In genomic region chr2:74119324-74119723, GRCh38 we compare ENCODE assay signal across 9 cellular contexts. TPM values are rescaled to one million over a fixed set of nuclear protein-coding genes. Genes with fewer than 3 reads are reported as not detected.
A peak's percentile ranks its signal among the peaks of the same experiment; 100 is the strongest.
DNase-seq lines count a peak whose midpoint lies in the region; ATAC-seq and TF ChIP-seq lines count a peak whose summit lies in the region.
"Had no signal": no experiment of that assay in that cellular context is flagged by ENCODE, and none has a peak within 500 bp of the region (broad histone marks: within the 10 kb centered on the region; RNA-seq: fewer than 3 reads in every experiment).

No MANE protein-coding gene starts in this region.

- peak overlapping the region; percentile 90 for H3K4me3 ChIP-seq in ACC112 (ENCODE audit: low read depth, low read length)
- H3K4me3 ChIP-seq in Panc1 (ENCODE audit: low read depth in 2 of 2, low read length in 2 of 2), result peak overlapping the region; percentile 63 to 71; a peak in 3 of 4 replicates
- no peak overlapping the region for H3K4me3 ChIP-seq in fibroblast of lung (replicated peaks in 1 of 4; ENCODE audit: control extremely low read depth in 1 of 4, insufficient read depth in 1 of 4, low read depth in 3 of 4, low read length in 4 of 4)

- DNase-seq in GM10248 (ENCODE audit: extremely low spot score), result no peak
- no peak for DNase-seq in Panc1 (ENCODE audit: low read depth, low spot score)
- peak; percentile 13 to 25 for DNase-seq in fibroblast of lung (ENCODE audit: low read depth in 2 of 2)
- no peak for DNase-seq in hypothalamus (lab: John Stamatoyannopoulos, UW)
- no peak for DNase-seq in C1 segment of cervical spinal cord (lab: John Stamatoyannopoulos, UW)
- DNase-seq in KBM-7, result no peak

- H3K27ac ChIP-seq in ACC112 (ENCODE audit: low read depth, low read length) (no peak overlapping the region), Panc1 (ENCODE audit: low read length) (peak overlapping the region; percentile 80; the same call in 1 of the 2 replicates), fibroblast of lung (ENCODE audit: insufficient read depth, low read length) (no peak overlapping the region)

- H3K9ac ChIP-seq in fibroblast of lung (ENCODE audit: insufficient read depth, low read length), result no peak overlapping the region

- H3K27me3 ChIP-seq in ACC112 (ENCODE audit: insufficient read depth, low read length), result no peaks in the 10 kb centered on the region
- no peaks in the 10 kb centered on the region for H3K27me3 ChIP-seq in Panc1 (ENCODE audit: control insufficient read depth, insufficient read depth, low read length)
- no peaks in the 10 kb centered on the region for H3K27me3 ChIP-seq in fibroblast of lung (ENCODE audit: control insufficient read depth, insufficient read depth, low read length)
- H3K27me3 ChIP-seq: ovary had no signal

- POLR2A ChIA-PET in GM10248 (lab: Yijun Ruan, JAX) (no interaction called here), Panc1 (lab: Charles Lee) (interaction anchor here (0.5 kb wide), 1 partner anchor 24 kb away, joined by 4 read pairs; no protein-coding TSS in a partner anchor)

- H3K4me1 ChIP-seq in ACC112 (ENCODE audit: control insufficient read depth, insufficient read depth, low read length, unreplicated experiment) (no peaks in the 10 kb centered on the region), Panc1 (ENCODE audit: control insufficient read depth, insufficient read depth, low read length) (no peaks in the 10 kb centered on the region; the same call in 1 of the 2 replicates), fibroblast of lung (ENCODE audit: control insufficient read depth, extremely low read depth, insufficient read depth, low read length) (no peaks in the 10 kb centered on the region)

- CTCF ChIA-PET in GM10248 (lab: Yijun Ruan, JAX) (interaction anchor here (1.1 to 1.5 kb wide), 3 partner anchors 10 to 216 kb away, joined by 3 to 4 read pairs (median 3); no protein-coding TSS in a partner anchor), Panc1 (lab: Charles Lee) (no interaction called here)

- H2AFZ ChIP-seq in ACC112 (ENCODE audit: low read length, unreplicated experiment) (peak overlapping the region; percentile 90), fibroblast of lung (ENCODE audit: low read length) (no peak overlapping the region)

- no peak overlapping the region for H3K4me2 ChIP-seq in fibroblast of lung (ENCODE audit: extremely low read depth, insufficient read depth, low read length)

- peaks cover 7% of the 10 kb centered on the region; the same call in 1 of the 2 replicates for H3K9me3 ChIP-seq in Panc1 (ENCODE audit: control insufficient read depth, insufficient read depth, low read depth, low read length)
- H3K9me3 ChIP-seq in fibroblast of lung (ENCODE audit: control insufficient read depth, insufficient read depth, low read depth, low read length), result no peaks in the 10 kb centered on the region
- H3K9me3 ChIP-seq: ovary had no signal

- no TSS peak for BruUV-seq in Panc1 (replicated peaks; lab: Mats Ljungman, UMichigan)

- peak; percentile 28 for TF ChIP-seq CTCF in GM10248 (IDR thresholded peaks at IDR 0.05; ENCODE audit: control extremely low read depth, extremely low read depth, low read depth, missing control alignments)
- TF ChIP-seq CTCF in Panc1 (IDR thresholded peaks at IDR 0.05), result no peak
- peak in 1 of 2 donors; percentile 9 for TF ChIP-seq CTCF in fibroblast of lung (conservative IDR thresholded peaks at IDR 0.05 in 1 of 2, IDR thresholded peaks at IDR 0.05 in 1 of 2; ENCODE audit: low read depth in 1 of 2, low read length in 2 of 2)

- ATAC-seq in Panc1 (no peak), HG03159 (IDR thresholded peaks at IDR 0.05; ENCODE audit: unreplicated experiment) (no peak)

- in situ Hi-C loops in Panc1 (cut with HindIII; ENCODE audit: low pct_unique_long_range_greater_than_20kb, low sequenced_read_pairs), result no loop called here
- in situ Hi-C loops in KBM-7 (cut with MboI; ENCODE audit: low pct_unique_long_range_greater_than_20kb, low sequenced_read_pairs), result no loop called here

- H3K79me2 ChIP-seq in ACC112 (ENCODE audit: control insufficient read depth, insufficient read depth, low read length, unreplicated experiment) (no peaks in the 10 kb centered on the region), fibroblast of lung (ENCODE audit: control insufficient read depth, insufficient read depth, low read length) (no peaks in the 10 kb centered on the region)

- intact Hi-C loops in Panc1 (cut with micrococcal nuclease; ENCODE audit: unreplicated experiment), result no loop called here

- no peaks in the 10 kb centered on the region for H3K36me3 ChIP-seq in ACC112 (ENCODE audit: insufficient read depth, low read length)
- H3K36me3 ChIP-seq in Panc1 (ENCODE audit: control insufficient read depth, insufficient read depth, low read length), result no peaks in the 10 kb centered on the region
- H3K36me3 ChIP-seq in fibroblast of lung (ENCODE audit: control insufficient read depth, insufficient read depth, low read length), result no peaks in the 10 kb centered on the region
- H3K36me3 ChIP-seq: ovary had no signal

- no peaks in the 10 kb centered on the region for H4K20me1 ChIP-seq in fibroblast of lung (ENCODE audit: control insufficient read depth, extremely low read depth, insufficient read depth, low read length)

RNA-seq across cellular contexts. Expression of gene BOLA3, which starts 28.4 kb away (rescaled TPM):
- total RNA-seq in Panc1 (2021; ENCODE audit: unreplicated experiment) (69.7 TPM), fibroblast of lung (19.5 and 28.2 TPM in 2 replicates)
- polyA plus RNA-seq in Panc1 (2012; ENCODE audit: insufficient read length), result 61.6 TPM
- polyA plus RNA-seq in fibroblast of lung, result 48.8 and 55.7 TPM in 2 replicates
- polyA plus RNA-seq in fibroblast of lung (2012), result 59.4 and 81.0 TPM in 2 replicates
- polyA minus RNA-seq in fibroblast of lung (ENCODE audit: low replicate concordance), result 0.78 and 3.8 TPM in 2 replicates

RNA-seq across cellular contexts. Expression of gene MOB1A, which starts 59.4 kb away (rescaled TPM):
- total RNA-seq in Panc1 (2021; ENCODE audit: unreplicated experiment) (184 TPM), fibroblast of lung (80.9 and 87.4 TPM in 2 replicates)
- polyA plus RNA-seq in Panc1 (2012; ENCODE audit: insufficient read length), result 64.4 TPM
- 61.6 and 80.3 TPM in 2 replicates for polyA plus RNA-seq in fibroblast of lung
- polyA plus RNA-seq in fibroblast of lung (2012), result 41.3 and 47.4 TPM in 2 replicates
- 14.6 and 19.2 TPM in 2 replicates for polyA minus RNA-seq in fibroblast of lung (ENCODE audit: low replicate concordance)

Comparison
In these comparisons a context has a peak if more than half of its experiments do, and no peak if none do; other contexts are left out.
1. H3K4me3 ChIP-seq: peak in ACC112 (single experiment) and Panc1 (2 of 2); none in fibroblast of lung (0 of 4).
2. DNase-seq: peak in fibroblast of lung (2 of 2); none in GM10248 (single experiment), Panc1 (single experiment), hypothalamus (0 of 51), C1 segment of cervical spinal cord (0 of 14) and KBM-7 (single experiment).